Comparison of ENCODE assay signal across 12 cellular contexts in genomic region chr11:64834723-64835615, GRCh38. TPM values are rescaled to one million over a fixed set of nuclear protein-coding genes. Genes with fewer than 3 reads are reported as not detected.
A peak's percentile ranks its signal among the peaks of the same experiment; 100 is the strongest.
DNase-seq lines count a peak whose midpoint lies in the region; ATAC-seq and TF ChIP-seq lines count a peak whose summit lies in the region.
"Had no signal": no experiment of that assay in that cellular context is flagged by ENCODE, and none has a peak within 500 bp of the region (broad histone marks: within the 10 kb centered on the region; RNA-seq: fewer than 3 reads in every experiment).

No MANE protein-coding gene starts in this region.

- peak; percentile 89 for DNase-seq in Calu3
- DNase-seq in MG63 = peak; percentile 84
- peak; percentile 87 to 89 for DNase-seq in breast epithelium (ENCODE audit: low spot score in 2 of 2)
- DNase-seq in myocyte (ENCODE audit: low read depth) = peak; percentile 81
- DNase-seq in NCI-H69 (lab: John Stamatoyannopoulos, UW) = no peak
- no peak for DNase-seq in NCI-H345 treated with DMSO at 0.1 percent for 48 hours (lab: John Stamatoyannopoulos, UW; ENCODE audit: unreplicated experiment)
- no peak for DNase-seq in NCI-H345 (lab: John Stamatoyannopoulos, UW)
- DNase-seq: activated naive CD4-positive, alpha-beta T cell treated with anti-CD3 and anti-CD28 coated beads, Interleukin-2, amount 10 ng/mL, durations not matched to agents 7 days and 5 days; gastrocnemius medialis; NCI-H187; nucleus accumbens had no signal

- BruUV-seq in Calu3 (replicated peaks; lab: Mats Ljungman, UMichigan) = no TSS peak

- H3K4me3 ChIP-seq in MG63 (no peak overlapping the region), breast epithelium (no peak overlapping the region)
- H3K4me3 ChIP-seq: gastrocnemius medialis had no signal

- H3K36me3 Mint-ChIP-seq in Calu3 (ENCODE audit: insufficient read depth, unreplicated experiment) = peaks cover 25% of the 10 kb centered on the region
- H3K36me3 Mint-ChIP-seq: activated naive CD4-positive, alpha-beta T cell treated with anti-CD3 and anti-CD28 coated beads, Interleukin-2, amount 10 ng/mL, durations not matched to agents 7 days and 5 days had no signal

- no peaks in the 10 kb centered on the region for H3K9me3 Mint-ChIP-seq in Calu3 (ENCODE audit: low read depth, unreplicated experiment)
- H3K9me3 Mint-ChIP-seq: activated naive CD4-positive, alpha-beta T cell treated with anti-CD3 and anti-CD28 coated beads, Interleukin-2, amount 10 ng/mL, durations not matched to agents 7 days and 5 days had no signal

- H3K27ac Mint-ChIP-seq in Calu3 (ENCODE audit: unreplicated experiment) = no peak overlapping the region
- H3K27ac Mint-ChIP-seq: activated naive CD4-positive, alpha-beta T cell treated with anti-CD3 and anti-CD28 coated beads, Interleukin-2, amount 10 ng/mL, durations not matched to agents 7 days and 5 days had no signal

- H3K4me1 ChIP-seq in breast epithelium = peaks cover 0 to 4% of the 10 kb centered on the region in 2 donors
- H3K4me1 ChIP-seq: gastrocnemius medialis had no signal

- H3K36me3 ChIP-seq in MG63 = no peaks in the 10 kb centered on the region
- no peaks in the 10 kb centered on the region for H3K36me3 ChIP-seq in breast epithelium
- H3K36me3 ChIP-seq: gastrocnemius medialis had no signal

- TF ChIP-seq CTCF in Calu3 (IDR thresholded peaks at IDR 0.05; ENCODE audit: unreplicated experiment) (no peak), breast epithelium (IDR thresholded peaks at IDR 0.05) (no peak)

- no peaks in the 10 kb centered on the region for H3K9me3 ChIP-seq in MG63
- no peaks in the 10 kb centered on the region for H3K9me3 ChIP-seq in breast epithelium
- H3K9me3 ChIP-seq: gastrocnemius medialis had no signal

- peak overlapping the region; percentile 73 to 83 for H3K27ac ChIP-seq in breast epithelium
- H3K27ac ChIP-seq: gastrocnemius medialis had no signal

- intact Hi-C loops in Calu3 (cut with micrococcal nuclease; ENCODE audit: unreplicated experiment) = no loop called here
- intact Hi-C loops in breast epithelium (cut with DNase I; ENCODE audit: low total_unique reads) = no loop called here

- ATAC-seq in HG03521 (IDR thresholded peaks at IDR 0.05; ENCODE audit: unreplicated experiment) = no peak
- ATAC-seq: gastrocnemius medialis had no signal

- H3K27me3 ChIP-seq in MG63 = no peaks in the 10 kb centered on the region
- H3K27me3 ChIP-seq in breast epithelium = no peaks in the 10 kb centered on the region
- H3K27me3 ChIP-seq: gastrocnemius medialis had no signal

- peak overlapping the region; percentile 31 for H3K4me3 Mint-ChIP-seq in Calu3 (ENCODE audit: low read depth, unreplicated experiment)
- H3K4me3 Mint-ChIP-seq: activated naive CD4-positive, alpha-beta T cell treated with anti-CD3 and anti-CD28 coated beads, Interleukin-2, amount 10 ng/mL, durations not matched to agents 7 days and 5 days had no signal

- CTCF ChIA-PET in Calu3 (lab: Charles Lee) = interaction anchor here (1.3 to 1.9 kb wide), 3 partner anchors 9 to 56 kb away, joined by 3 to 7 read pairs (median 5); partner anchors contain the start of genes CDC42BPG and SF1

- H3K27me3 Mint-ChIP-seq in Calu3 (ENCODE audit: unreplicated experiment) = no peaks in the 10 kb centered on the region
- H3K27me3 Mint-ChIP-seq: activated naive CD4-positive, alpha-beta T cell treated with anti-CD3 and anti-CD28 coated beads, Interleukin-2, amount 10 ng/mL, durations not matched to agents 7 days and 5 days had no signal

- TF ChIP-seq POLR2A in breast epithelium (IDR thresholded peaks at IDR 0.05) = no peak

- peaks cover 9% of the 10 kb centered on the region for H3K4me1 Mint-ChIP-seq in Calu3 (ENCODE audit: low read depth, unreplicated experiment)

RNA-seq across cellular contexts. Expression of gene CDC42BPG, which starts 9.5 kb away (rescaled TPM):
- total RNA-seq in Calu3 (2022) (26.5 and 33.0 TPM in 2 replicates), breast epithelium (10 to 100 TPM in 1 of 3 donors, 1 to 10 TPM in 1, not detected in 1; 5.9 to 14.9 TPM), myocyte (0.62 and 2.0 TPM in 2 replicates)
- total RNA-seq in MG63 (2014; rRNA removed; shearing (Covaris generic); ENCODE audit: low replicate concordance) = 0.07 and 0.36 TPM in 2 replicates
- polyA plus RNA-seq in myocyte (2012) = 0.61 TPM

RNA-seq across cellular contexts. Expression of gene MEN1, which starts 24.6 kb away (rescaled TPM):
- total RNA-seq in Calu3 (2022) = 39.8 and 41.0 TPM in 2 replicates
- total RNA-seq in MG63 (2014; rRNA removed; shearing (Covaris generic); ENCODE audit: low replicate concordance) = 9.2 and 13.3 TPM in 2 replicates
- total RNA-seq in breast epithelium = 10 to 100 TPM; 11.4 to 19.0 (median 14.8) TPM
- total RNA-seq in myocyte = 10.5 and 13.7 TPM in 2 replicates
- 20.6 TPM for polyA plus RNA-seq in myocyte (2012)

RNA-seq across cellular contexts. Expression of gene MAP4K2, which starts 32.0 kb away (rescaled TPM):
- total RNA-seq in Calu3 (2022) (17.0 and 17.4 TPM in 2 replicates), breast epithelium (10 to 100 TPM in 2 of 3 donors, 1 to 10 TPM in 1; 7.7 to 16.1 (median 14.0) TPM), myocyte (7.1 and 10.8 TPM in 2 replicates)
- total RNA-seq in MG63 (2014; rRNA removed; shearing (Covaris generic); ENCODE audit: low replicate concordance) = 6.2 and 14.8 TPM in 2 replicates
- 6.3 TPM for polyA plus RNA-seq in myocyte (2012)

RNA-seq across cellular contexts. Expression of gene EHD1, which starts 43.5 kb away (rescaled TPM):
- total RNA-seq in Calu3 (2022) (92.8 and 101 TPM in 2 replicates), breast epithelium (10 to 100 TPM; 26.9 to 45.4 (median 31.2) TPM), myocyte (58.0 and 60.4 TPM in 2 replicates)
- 62.9 and 64.8 TPM in 2 replicates for total RNA-seq in MG63 (2014; rRNA removed; shearing (Covaris generic); ENCODE audit: low replicate concordance)
- 59.5 TPM for polyA plus RNA-seq in myocyte (2012)

RNA-seq across cellular contexts. Expression of gene SF1, which starts 56.6 kb away (rescaled TPM):
- total RNA-seq in Calu3 (2022) (312 and 319 TPM in 2 replicates), breast epithelium (100 to 1,000 TPM; 264 to 293 (median 277) TPM), myocyte (97.3 and 141 TPM in 2 replicates)
- 70.1 and 72.2 TPM in 2 replicates for total RNA-seq in MG63 (2014; rRNA removed; shearing (Covaris generic); ENCODE audit: low replicate concordance)
- polyA plus RNA-seq in myocyte (2012) = 157 TPM

Comparison
In these comparisons a context has a peak if more than half of its experiments do, and no peak if none do; other contexts are left out.
1. DNase-seq: peak in Calu3 (single experiment), MG63 (single experiment), breast epithelium (2 of 2) and myocyte (single experiment); none in NCI-H69 (single experiment), NCI-H345 treated with DMSO at 0.1 percent for 48 hours (single experiment) and NCI-H345 (single experiment).